37 cellular contexts compared by ENCODE assay signal in the genomic region with DNA sequence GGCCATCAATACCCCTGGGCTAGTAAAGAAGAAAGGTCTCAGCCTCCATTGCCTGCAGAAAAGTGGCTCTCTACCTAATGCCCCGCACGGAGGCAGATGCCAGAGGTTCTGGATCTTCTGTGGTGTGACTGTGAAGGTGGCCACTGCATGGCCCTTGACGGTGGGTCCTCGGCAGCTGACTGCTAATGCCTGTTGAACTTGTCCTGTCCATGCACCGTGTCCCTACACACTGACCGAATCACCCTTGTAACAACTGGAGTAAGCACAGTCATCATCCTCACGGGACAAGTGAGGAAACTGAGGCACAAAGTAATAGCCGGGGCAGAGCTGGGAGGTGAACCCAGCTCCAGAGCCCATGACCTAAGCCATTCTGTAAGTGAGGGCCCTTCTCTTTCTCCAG. TPM values are rescaled to one million over a fixed set of nuclear protein-coding genes. Genes with fewer than 3 reads are reported as not detected.
DNase-seq lines count a peak whose midpoint lies in the region; ATAC-seq and TF ChIP-seq lines count a peak whose summit lies in the region.
"Had no signal": no experiment of that assay in that cellular context is flagged by ENCODE, and none has a peak within 500 bp of the region (broad histone marks: within the 10 kb centered on the region; RNA-seq: fewer than 3 reads in every experiment).

No MANE protein-coding gene starts in this region.

- H3K14ac ChIP-seq in mesenchymal stem cell (ENCODE audit: low read length in 2 of 2) = no peak overlapping the region

- H3K36me3 Mint-ChIP-seq in GM23338 (ENCODE audit: low read depth) = no peaks in the 10 kb centered on the region
- H3K36me3 Mint-ChIP-seq: CD4-positive, alpha-beta memory T cell; naive B cell; stimulated activated memory B cell treated with anti-CD40 and anti-IgM and Interleukin-4, amounts not matched to agents 10 μg/mL and 1 μg/mL and 100 μg/mL, for 72 hours had no signal

- no peaks in the 10 kb centered on the region for H3F3A ChIP-seq in GM23338 (replicated peaks; ENCODE audit: low read depth)

- no peak for ATAC-seq in GM23338
- ATAC-seq: A549; activated CD4-positive, CD25-positive, alpha-beta regulatory T cell treated with anti-CD3 and anti-CD28 coated beads, Interleukin-2, amount 50 U/mL, for 24 hours; effector memory CD8-positive, alpha-beta T cell; left ventricle myocardium superior; stimulated activated memory B cell treated with anti-CD40 and anti-IgM and Interleukin-4, amounts not matched to agents 10 μg/mL and 1 μg/mL and 100 μg/mL, for 72 hours had no signal

- H3K9me3 ChIP-seq in mesenchymal stem cell (ENCODE audit: control insufficient read depth, low read length) (peaks cover 4% of the 10 kb centered on the region), stomach (no peaks in the 10 kb centered on the region), vagina (no peaks in the 10 kb centered on the region)
- H3K9me3 ChIP-seq: prostate gland, suprapubic skin had no signal

- H3K18ac ChIP-seq in mesenchymal stem cell (ENCODE audit: low read depth in 1 of 2, low read length in 2 of 2) = peak overlapping the region in 1 of 2 experiments; percentile 1

- intact Hi-C loops in stomach (cut with DNase I; ENCODE audit: low total_unique reads) = no loop called here
- intact Hi-C loops in vagina (cut with DNase I) = no loop called here

- H3K4me2 ChIP-seq in GM23338 (no peak overlapping the region), mesenchymal stem cell (ENCODE audit: low read length, poor library complexity, severe bottlenecking) (no peak overlapping the region)
- H3K4me2 ChIP-seq: A549, PC-9 had no signal

- no peaks in the 10 kb centered on the region for H3K9me2 ChIP-seq in GM23338 (ENCODE audit: insufficient read depth)

- H3K79me2 ChIP-seq in GM23338 (replicated peaks; ENCODE audit: insufficient read depth) = no peaks in the 10 kb centered on the region

- no peak overlapping the region for H2BK15ac ChIP-seq in mesenchymal stem cell (ENCODE audit: low read depth, poor library complexity, severe bottlenecking)

- no peak overlapping the region for H3K4ac ChIP-seq in mesenchymal stem cell (ENCODE audit: low read depth in 1 of 2, low read length in 2 of 2)

- no peak for DNase-seq in GM23338 (ENCODE audit: low spot score)
- DNase-seq in brain microvascular endothelial cell = no peak
- DNase-seq in mesenchymal stem cell = no peak
- no peak for DNase-seq in stomach
- DNase-seq in NCI-H1436 treated with DMSO at 0.1 percent for 48 hours (lab: John Stamatoyannopoulos, UW) = no peak
- DNase-seq in NCI-H510A treated with DMSO at 0.1 percent for 48 hours (lab: John Stamatoyannopoulos, UW) = no peak
- no peak for DNase-seq in NCI-H526 (lab: John Stamatoyannopoulos, UW)
- DNase-seq in vagina (ENCODE audit: extremely low spot score in 2 of 2) = no peak
- DNase-seq: activated CD4-positive, alpha-beta memory T cell treated with anti-CD3 and anti-CD28 coated beads, Interleukin-2, amount 10 ng/mL, durations not matched to agents 7 days and 5 days; activated CD8-positive, alpha-beta memory T cell treated with anti-CD3 and anti-CD28 coated beads, Interleukin-2, amount 50 U/mL, for 4 hours; activated naive CD4-positive, alpha-beta T cell treated with anti-CD3 and anti-CD28 coated beads, Interleukin-2, amount 50 U/mL, for 16 hours; AML-193; amniotic stem cell; CD4-positive, alpha-beta memory T cell; effector memory CD8-positive, alpha-beta T cell; foreskin fibroblast; GM23248; KG1; kidney; left ventricle myocardium superior; MM.1S; naive B cell; NCI-H1105 treated with DMSO at 0.1 percent for 48 hours; NCI-H1930; NCI-H2171 treated with DMSO at 0.1 percent for 48 hours; NCI-H524; occipital lobe; PC-9; T-helper 2 cell had no signal

- H3K4me3 ChIP-seq in GM23338 (no peak overlapping the region), brain microvascular endothelial cell (ENCODE audit: low read depth, low read length) (no peak overlapping the region), mesenchymal stem cell (ENCODE audit: insufficient read depth in 1 of 2, low read depth in 1 of 2, low read length in 2 of 2) (no peak overlapping the region), stomach (no peak overlapping the region), vagina (no peak overlapping the region)
- H3K4me3 ChIP-seq: A549, GM23248, heart left ventricle, PC-9, prostate gland, suprapubic skin had no signal

- H3K9me3 Mint-ChIP-seq in GM23338 = no peaks in the 10 kb centered on the region
- H3K9me3 Mint-ChIP-seq: activated CD4-positive, alpha-beta memory T cell treated with anti-CD3 and anti-CD28 coated beads, Interleukin-2, amount 10 ng/mL, durations not matched to agents 7 days and 5 days; activated T-helper 1 cell treated with anti-CD3 and anti-CD28 coated beads, Interleukin-12 subunit alpha, Interleukin-12 subunit beta, Interleukin-2, Interleukin-4 antibody, amounts not matched to agents 30 ng/mL and 10 ng/mL and 1 ng/mL, durations not matched to agents 14 hours and 24 hours and 36 hours; effector memory CD8-positive, alpha-beta T cell; stimulated activated memory B cell treated with anti-CD40 and anti-IgM and Interleukin-4, amounts not matched to agents 10 μg/mL and 1 μg/mL and 100 μg/mL, for 72 hours had no signal

- peak overlapping the region; percentile 53 for H4K8ac ChIP-seq in mesenchymal stem cell (ENCODE audit: low read length)

- 88% methylated on average over 8 of the region's 8 CpGs for WGBS in mesenchymal stem cell
- 67 to 87% (median 80%) methylated on average over 8 of the region's 8 CpGs for WGBS in stomach, 5 donors

- TF ChIP-seq CTCF in GM23338 (conservative IDR thresholded peaks at IDR 0.05; ENCODE audit: low read depth in 2 of 2) = no peak
- no peak for TF ChIP-seq CTCF in brain microvascular endothelial cell (IDR thresholded peaks at IDR 0.05; ENCODE audit: low read depth, low read length, missing control alignments)
- TF ChIP-seq CTCF in stomach (IDR thresholded peaks at IDR 0.05) = no peak
- no peak for TF ChIP-seq CTCF in vagina (IDR thresholded peaks at IDR 0.05)

- no peaks in the 10 kb centered on the region for H3K36me3 ChIP-seq in GM23338 (ENCODE audit: insufficient read depth)
- no peaks in the 10 kb centered on the region for H3K36me3 ChIP-seq in brain microvascular endothelial cell (replicated peaks)
- no peaks in the 10 kb centered on the region for H3K36me3 ChIP-seq in mesenchymal stem cell (ENCODE audit: control insufficient read depth in 1 of 2, insufficient read depth in 2 of 2, low read depth in 1 of 2, low read length in 2 of 2)
- H3K36me3 ChIP-seq in stomach = no peaks in the 10 kb centered on the region
- H3K36me3 ChIP-seq in vagina = no peaks in the 10 kb centered on the region
- H3K36me3 ChIP-seq: heart left ventricle, prostate gland, suprapubic skin had no signal

- H2BK12ac ChIP-seq in mesenchymal stem cell (ENCODE audit: low read length in 2 of 2) = no peak overlapping the region

- H3K4me1 Mint-ChIP-seq in GM23338 = peaks cover 4% of the 10 kb centered on the region; the same call in 2 of the 3 replicates
- H3K4me1 Mint-ChIP-seq: activated CD4-positive, alpha-beta memory T cell treated with anti-CD3 and anti-CD28 coated beads, Interleukin-2, amount 10 ng/mL, durations not matched to agents 7 days and 5 days; CD4-positive, alpha-beta memory T cell; naive B cell; stimulated activated memory B cell treated with anti-CD40 and anti-IgM and Interleukin-4, amounts not matched to agents 10 μg/mL and 1 μg/mL and 100 μg/mL, for 72 hours had no signal

- H3K4me3 Mint-ChIP-seq in GM23338 = no peak overlapping the region
- H3K4me3 Mint-ChIP-seq: activated CD4-positive, alpha-beta memory T cell treated with anti-CD3 and anti-CD28 coated beads, Interleukin-2, amount 10 ng/mL, durations not matched to agents 7 days and 5 days; activated T-helper 1 cell treated with anti-CD3 and anti-CD28 coated beads, Interleukin-12 subunit alpha, Interleukin-12 subunit beta, Interleukin-2, Interleukin-4 antibody, amounts not matched to agents 30 ng/mL and 10 ng/mL and 1 ng/mL, durations not matched to agents 14 hours and 24 hours and 36 hours; CD4-positive, alpha-beta memory T cell; effector memory CD8-positive, alpha-beta T cell; stimulated activated memory B cell treated with anti-CD40 and anti-IgM and Interleukin-4, amounts not matched to agents 10 μg/mL and 1 μg/mL and 100 μg/mL, for 72 hours had no signal

- in situ Hi-C loops in brain microvascular endothelial cell (cut with HindIII; ENCODE audit: low pct_ligation_motif_present, low sequenced_read_pairs) = no loop called here

- H2AK5ac ChIP-seq in mesenchymal stem cell (ENCODE audit: low read length, severe bottlenecking) = no peak overlapping the region

- H4K91ac ChIP-seq in mesenchymal stem cell (ENCODE audit: low read length) = no peak overlapping the region

- H2BK120ac ChIP-seq in mesenchymal stem cell (ENCODE audit: low read depth, low read length) = no peak overlapping the region

- H3K27me3 Mint-ChIP-seq in GM23338 (ENCODE audit: insufficient read depth, low read depth, poor library complexity) = peaks cover 8% of the 10 kb centered on the region

- TF ChIP-seq EP300 in stomach (IDR thresholded peaks at IDR 0.05) = no peak

- H3K4me1 ChIP-seq in GM23338 (ENCODE audit: insufficient read depth) (no peaks in the 10 kb centered on the region; the same call in 1 of the 2 replicates), mesenchymal stem cell (ENCODE audit: control insufficient read depth, insufficient read depth, low read depth, low read length) (peaks cover 13% of the 10 kb centered on the region), stomach (peaks cover 10 to 73% (median 40%) of the 10 kb centered on the region in 4 donors), vagina (peaks cover 33% of the 10 kb centered on the region)
- H3K4me1 ChIP-seq: A549 had no signal

- no peak overlapping the region for H3K9ac ChIP-seq in mesenchymal stem cell (ENCODE audit: low read length)
- H3K9ac ChIP-seq: GM23248 had no signal

- H3K79me1 ChIP-seq in mesenchymal stem cell (replicated peaks; ENCODE audit: low read length, poor library complexity, severe bottlenecking) = no peaks in the 10 kb centered on the region

- no peak overlapping the region for H3K23ac ChIP-seq in mesenchymal stem cell (ENCODE audit: low read length in 2 of 2)

- no peak overlapping the region for H2BK5ac ChIP-seq in mesenchymal stem cell (ENCODE audit: low read depth, low read length, poor library complexity, severe bottlenecking)

- no peaks in the 10 kb centered on the region for H4K20me1 ChIP-seq in GM23338 (replicated peaks; ENCODE audit: insufficient read depth)

- H3K27ac Mint-ChIP-seq in GM23338 = no peak overlapping the region
- H3K27ac Mint-ChIP-seq: activated CD4-positive, alpha-beta memory T cell treated with anti-CD3 and anti-CD28 coated beads, Interleukin-2, amount 10 ng/mL, durations not matched to agents 7 days and 5 days; activated T-helper 1 cell treated with anti-CD3 and anti-CD28 coated beads, Interleukin-12 subunit alpha, Interleukin-12 subunit beta, Interleukin-2, Interleukin-4 antibody, amounts not matched to agents 30 ng/mL and 10 ng/mL and 1 ng/mL, durations not matched to agents 14 hours and 24 hours and 36 hours; CD4-positive, alpha-beta memory T cell; effector memory CD8-positive, alpha-beta T cell; stimulated activated memory B cell treated with anti-CD40 and anti-IgM and Interleukin-4, amounts not matched to agents 10 μg/mL and 1 μg/mL and 100 μg/mL, for 72 hours had no signal

- no peak for TF ChIP-seq POLR2A in stomach (IDR thresholded peaks at IDR 0.05)
- TF ChIP-seq POLR2A in vagina (IDR thresholded peaks at IDR 0.05) = no peak

- H3K27me3 ChIP-seq in GM23338 (ENCODE audit: insufficient read depth) = no peaks in the 10 kb centered on the region
- peaks cover 3% of the 10 kb centered on the region for H3K27me3 ChIP-seq in brain microvascular endothelial cell (replicated peaks)
- H3K27me3 ChIP-seq in mesenchymal stem cell (ENCODE audit: control insufficient read depth in 1 of 2, insufficient read depth in 1 of 2, low read length in 2 of 2) = peaks cover 37 to 44% of the 10 kb centered on the region in 2 experiments
- peaks cover 0 to 6% (median 0%) of the 10 kb centered on the region in 3 donors for H3K27me3 ChIP-seq in stomach
- H3K27me3 ChIP-seq in vagina = no peaks in the 10 kb centered on the region

- H2AFZ ChIP-seq in GM23338 (peak overlapping the region; percentile 81), mesenchymal stem cell (ENCODE audit: low read depth, low read length) (no peak overlapping the region)
- H2AFZ ChIP-seq: GM23248, PC-9 had no signal

- no peak overlapping the region for H3K27ac ChIP-seq in GM23338 (ENCODE audit: low read depth)
- peak overlapping the region; percentile 25 for H3K27ac ChIP-seq in brain microvascular endothelial cell
- H3K27ac ChIP-seq in mesenchymal stem cell (ENCODE audit: low read length, poor library complexity, severe bottlenecking) = no peak overlapping the region
- peak overlapping the region in 4 of 5 donors; percentile 41 to 85 (median 73) for H3K27ac ChIP-seq in stomach
- H3K27ac ChIP-seq in vagina = no peak overlapping the region
- H3K27ac ChIP-seq: A549, GM23248, PC-9, suprapubic skin had no signal

RNA-seq across cellular contexts. Expression of gene MYH11, which starts 48.8 kb away (rescaled TPM):
- total RNA-seq in GM23338 (2014; rRNA removed; shearing (Covaris generic)) = 1.0 and 5.9 TPM in 2 replicates
- polyA plus RNA-seq in GM23338 (2016; fragmentation: Nextera tagmentation; extraction: Ambion mirVana) = 0.71 and 1.6 TPM in 2 replicates
- polyA plus RNA-seq in mesenchymal stem cell (2013, experiment 1 of 2) = 0.01 TPM
- polyA plus RNA-seq in mesenchymal stem cell (2013, experiment 2 of 2) = 0.01 TPM
- total RNA-seq in stomach = 1,000 to 10,000 TPM in 4 of 5 donors, 100 to 1,000 TPM in 1; 496 to 3,048 (median 1,297) TPM
- polyA plus RNA-seq in stomach = 100 to 1,000 TPM in 1 of 3 donors, 10 to 100 TPM in 2; 33.8 to 494 (median 44.0) TPM
- 822 TPM for total RNA-seq in vagina
- total RNA-seq: activated T-helper 1 cell treated with anti-CD3 and anti-CD28 coated beads, Interleukin-12 subunit alpha, Interleukin-12 subunit beta, Interleukin-2, Interleukin-4 antibody, amounts not matched to agents 30 ng/mL and 10 ng/mL and 1 ng/mL, durations not matched to agents 14 hours and 24 hours and 36 hours; epithelial cell of proximal tubule; GM23248 had no signal

Comparison
In these comparisons a context has a peak if more than half of its experiments do, and no peak if none do; other contexts are left out.
1. H3K27ac ChIP-seq: peak in brain microvascular endothelial cell (single experiment) and stomach (4 of 5); none in GM23338 (single experiment), mesenchymal stem cell (single experiment) and vagina (single experiment).
2. RNA of gene MYH11, which starts 48.8 kb away (total RNA-seq): 496 to 3,048 TPM in stomach and 822 TPM in vagina (single experiment); 1.0 to 5.9 TPM in GM23338; every median in the first group is over 10 times any median in the second.